ENCODE assay signal across 8 cellular contexts in genomic region chr7:76201732-76202665, GRCh38. TPM values are rescaled to one million over a fixed set of nuclear protein-coding genes. Genes with fewer than 3 reads are reported as not detected.
DNase-seq lines count a peak whose midpoint lies in the region; ATAC-seq lines count a peak whose summit lies in the region.

Gene SRRM3, plus strand, starts transcription at chr7:76201896. Its CDS starts 33,171 bp downstream, at chr7:76235067.

- H3K27ac ChIP-seq in caudate nucleus (ENCODE audit: low read depth, low read length), result peak within 1 kb of the TSS; percentile 36

- DNase-seq in Daoy (ENCODE audit: low read depth), result peak; percentile 78
- DNase-seq in NCI-H2227 treated with DMSO at 0.1 percent for 48 hours (lab: John Stamatoyannopoulos, UW), result peak; percentile 79
- DNase-seq in caudate nucleus (lab: John Stamatoyannopoulos, UW), result peak in 54 of 61 donors; percentile 9 to 82 (median 58)
- peak; percentile 92 for DNase-seq in islet precursor cell
- peak; percentile 88 for DNase-seq in stimulated activated CD4-positive, alpha-beta T cell treated with anti-CD3 and anti-CD28 coated beads, Interleukin-15, amount 100 ng/mL, for 24 hours

- ATAC-seq in HG02970 (IDR thresholded peaks at IDR 0.05; ENCODE audit: low FRiP score, unreplicated experiment) (peak; percentile 81), GM21825 (IDR thresholded peaks at IDR 0.05; ENCODE audit: unreplicated experiment) (no peak)
- ATAC-seq in activated CD4-positive, CD25-positive, alpha-beta regulatory T cell treated with anti-CD3 and anti-CD28 coated beads, Interleukin-2, amount 50 U/mL, for 24 hours, result peak; percentile 90 to 92

RNA-seq across cellular contexts. Expression of gene SRRM3, which starts in this region (rescaled TPM):
- 0.29 and 1.8 TPM in 2 replicates for total RNA-seq in Daoy (2014; rRNA removed; shearing (Covaris generic))
